Comparison of ENCODE assay signal across 28 cellular contexts in the genomic region with DNA sequence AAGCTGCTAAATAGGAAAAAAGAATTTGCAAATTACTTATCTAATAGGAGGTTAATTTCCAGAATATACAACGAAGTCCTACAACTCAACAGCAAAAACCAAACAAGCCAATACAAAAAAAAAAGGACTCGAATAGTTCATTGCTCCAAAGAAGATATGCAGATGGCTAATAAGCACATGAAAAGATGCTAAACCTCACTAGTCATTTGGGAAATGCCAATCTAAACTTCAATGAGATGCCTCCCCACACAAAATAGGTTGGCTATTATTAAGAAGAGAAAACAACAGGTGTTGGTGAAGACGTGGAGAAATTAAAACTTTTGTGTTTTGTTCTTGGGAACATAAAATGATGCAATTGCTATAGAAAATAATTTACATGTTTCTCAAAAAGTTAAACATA.
"Had no signal": no experiment of that assay in that cellular context is flagged by ENCODE, and none has a peak within 500 bp of the region (broad histone marks: within the 10 kb centered on the region; RNA-seq: fewer than 3 reads in every experiment).

No MANE protein-coding gene starts in this region.

- H3K36me3 Mint-ChIP-seq: neural progenitor cell; stimulated activated effector memory CD8-positive, alpha-beta T cell treated with anti-CD3 and anti-CD28 coated beads, Interleukin-12 subunit alpha, Interleukin-12 subunit beta, amount 100 ng/mL, for 72 hours; stimulated activated naive B cell treated with anti-CD40 and anti-IgM and Interleukin-4, amounts not matched to agents 10 μg/mL and 1 μg/mL and 100 μg/mL, for 72 hours had no signal

- H3K9me3 ChIP-seq: ovary, psoas muscle, right lobe of liver, sigmoid colon, thoracic aorta, thyroid gland, tibial nerve, vagina had no signal

- H3K4me1 ChIP-seq: neural progenitor cell, parathyroid adenoma, psoas muscle, right lobe of liver, sigmoid colon, stomach, thyroid gland, tibial nerve, upper lobe of left lung, vagina had no signal

- H3K4me3 Mint-ChIP-seq: nephron; neural progenitor cell; stimulated activated effector memory CD8-positive, alpha-beta T cell treated with anti-CD3 and anti-CD28 coated beads, Interleukin-12 subunit alpha, Interleukin-12 subunit beta, amount 100 ng/mL, for 72 hours; stimulated activated naive B cell treated with anti-CD40 and anti-IgM and Interleukin-4, amounts not matched to agents 10 μg/mL and 1 μg/mL and 100 μg/mL, for 72 hours; stimulated activated naive CD8-positive, alpha-beta T cell treated with anti-CD3 and anti-CD28 coated beads, Interleukin-15, Interleukin-2, amounts not matched to agents 100 ng/mL and 50 ng/mL, for 24 hours had no signal

- H3K9ac ChIP-seq: neural progenitor cell, parathyroid adenoma had no signal

- H3K79me2 ChIP-seq: parathyroid adenoma had no signal

- DNase-seq: occipital lobe; ovary; posterior cingulate gyrus; psoas muscle; right cardiac atrium; right lobe of liver; sigmoid colon; small intestine; stimulated activated CD4-positive, alpha-beta T cell treated with anti-CD3 and anti-CD28 coated beads, Interleukin-15, amount 100 ng/mL, for 24 hours; stimulated activated CD4-positive, alpha-beta T cell treated with anti-CD3 and anti-CD28 coated beads, Interleukin-2, amount 100 ng/mL, for 24 hours; stimulated activated CD4-positive, alpha-beta T cell treated with anti-CD3 and anti-CD28 coated beads, Interleukin-2, amount 100 ng/mL, for 48 hours; stimulated activated CD4-positive, alpha-beta T cell treated with anti-CD3 and anti-CD28 coated beads, Interleukin-4, amount 100 ng/mL, for 24 hours; stimulated activated naive B cell treated with anti-CD40 and anti-IgM and Interleukin-4, amounts not matched to agents 10 μg/mL and 1 μg/mL and 100 μg/mL, for 72 hours; stimulated activated naive CD4-positive, alpha-beta T cell treated with Interleukin-2 at 50 U/mL for 16 hours; stomach; thyroid gland; trophoblast cell; upper lobe of left lung had no signal

- H2AFZ ChIP-seq: neural progenitor cell, parathyroid adenoma had no signal

- H3K4me1 Mint-ChIP-seq: nephron; neural progenitor cell; stimulated activated effector memory CD8-positive, alpha-beta T cell treated with anti-CD3 and anti-CD28 coated beads, Interleukin-12 subunit alpha, Interleukin-12 subunit beta, amount 100 ng/mL, for 72 hours; stimulated activated naive B cell treated with anti-CD40 and anti-IgM and Interleukin-4, amounts not matched to agents 10 μg/mL and 1 μg/mL and 100 μg/mL, for 72 hours had no signal

- H3K36me3 ChIP-seq: neural progenitor cell, ovary, right lobe of liver, sigmoid colon, stomach, thoracic aorta, thyroid gland, tibial nerve, upper lobe of left lung, vagina had no signal

- H3K27ac ChIP-seq: neural progenitor cell, ovary, parathyroid adenoma, psoas muscle, right lobe of liver, sigmoid colon, stomach, thoracic aorta, thyroid gland, tibial nerve, upper lobe of left lung, vagina had no signal

- H3K27me3 ChIP-seq: neural progenitor cell, ovary, right lobe of liver, sigmoid colon, stomach, thyroid gland, tibial nerve, upper lobe of left lung, vagina had no signal

- H3K27me3 Mint-ChIP-seq: stimulated activated naive B cell treated with anti-CD40 and anti-IgM and Interleukin-4, amounts not matched to agents 10 μg/mL and 1 μg/mL and 100 μg/mL, for 72 hours; stimulated activated naive CD8-positive, alpha-beta T cell treated with anti-CD3 and anti-CD28 coated beads, Interleukin-15, Interleukin-2, amounts not matched to agents 100 ng/mL and 50 ng/mL, for 24 hours had no signal

- ATAC-seq: psoas muscle; right cardiac atrium; right lobe of liver; stimulated activated effector memory CD8-positive, alpha-beta T cell treated with anti-CD3 and anti-CD28 coated beads, Interleukin-12 subunit alpha, Interleukin-12 subunit beta, amount 100 ng/mL, for 72 hours; stimulated activated naive B cell treated with anti-CD40 and anti-IgM and Interleukin-4, amounts not matched to agents 10 μg/mL and 1 μg/mL and 100 μg/mL, for 72 hours had no signal

- H3K4me3 ChIP-seq: neural progenitor cell, ovary, psoas muscle, right lobe of liver, sigmoid colon, stomach, thoracic aorta, thyroid gland, tibial nerve, upper lobe of left lung, vagina had no signal

- H3K27ac Mint-ChIP-seq: nephron; neural progenitor cell; progenitor cell of endocrine pancreas; stimulated activated effector memory CD8-positive, alpha-beta T cell treated with anti-CD3 and anti-CD28 coated beads, Interleukin-12 subunit alpha, Interleukin-12 subunit beta, amount 100 ng/mL, for 72 hours; stimulated activated naive B cell treated with anti-CD40 and anti-IgM and Interleukin-4, amounts not matched to agents 10 μg/mL and 1 μg/mL and 100 μg/mL, for 72 hours; stimulated activated naive CD8-positive, alpha-beta T cell treated with anti-CD3 and anti-CD28 coated beads, Interleukin-15, Interleukin-2, amounts not matched to agents 100 ng/mL and 50 ng/mL, for 24 hours had no signal

- H3K9me3 Mint-ChIP-seq: nephron, neural progenitor cell had no signal

- FAIRE-seq: small intestine, urothelium cell line had no signal

- H3K4me2 ChIP-seq: neural progenitor cell had no signal
